ENCODE assay signal across 1 cellular context in the genomic region with DNA sequence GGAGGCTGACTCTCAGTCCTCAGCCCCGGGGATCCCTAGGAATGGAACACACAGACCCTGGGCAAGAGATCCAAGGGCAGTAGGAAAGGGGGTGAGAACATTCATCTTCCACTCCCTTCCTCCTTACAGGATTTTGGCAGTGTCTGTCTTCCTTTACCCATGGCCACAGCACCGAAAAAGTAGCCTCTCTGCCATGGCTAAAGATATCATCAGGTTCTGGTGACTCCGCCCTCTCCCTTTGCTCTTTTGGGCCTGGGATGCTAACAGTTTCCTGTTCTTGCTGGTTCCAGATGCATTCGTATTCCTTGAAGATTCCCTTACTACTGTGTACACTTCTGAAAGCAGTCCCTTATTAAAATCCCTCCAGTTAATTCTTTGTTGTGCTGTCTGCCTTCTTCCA.
TF ChIP-seq lines count a peak whose summit lies in the region.

No MANE protein-coding gene starts in this region.

TF ChIP-seq in IMR-90, 13 proteins besides CTCF, POLR2A, EP300 and RAD21:
- TF ChIP-seq SMC3 (IDR thresholded peaks at IDR 0.05; ENCODE audit: low read depth, low read length), result no peak
- TF ChIP-seq NFE2L2 (IDR thresholded peaks at IDR 0.05; ENCODE audit: low read depth, low read length), result no peak
- no peak for TF ChIP-seq BHLHE40 (IDR thresholded peaks at IDR 0.05; ENCODE audit: low read depth, low read length)
- TF ChIP-seq USF2 (IDR thresholded peaks at IDR 0.05; ENCODE audit: low read depth, low read length), result no peak
- no peak for TF ChIP-seq CHD1 (IDR thresholded peaks at IDR 0.05; ENCODE audit: low read depth, low read length)
- TF ChIP-seq RCOR1 (IDR thresholded peaks at IDR 0.05; ENCODE audit: insufficient replicate concordance, low read length), result no peak
- no peak for TF ChIP-seq RFX5 (IDR thresholded peaks at IDR 0.05; ENCODE audit: low read depth, low read length)
- TF ChIP-seq MAFK (IDR thresholded peaks at IDR 0.05; ENCODE audit: low read depth, low read length), result no peak
- no peak for TF ChIP-seq FOS (IDR thresholded peaks at IDR 0.05; ENCODE audit: low read depth, low read length)
- TF ChIP-seq CEBPB (IDR thresholded peaks at IDR 0.05; ENCODE audit: low read depth, low read length), result no peak
- TF ChIP-seq MAZ (IDR thresholded peaks at IDR 0.05; ENCODE audit: borderline replicate concordance, low read depth, low read length), result no peak
- no peak for TF ChIP-seq MXI1 (IDR thresholded peaks at IDR 0.05; ENCODE audit: borderline replicate concordance, low read depth, low read length)
